9 cellular contexts compared by ENCODE assay signal in the genomic region with DNA sequence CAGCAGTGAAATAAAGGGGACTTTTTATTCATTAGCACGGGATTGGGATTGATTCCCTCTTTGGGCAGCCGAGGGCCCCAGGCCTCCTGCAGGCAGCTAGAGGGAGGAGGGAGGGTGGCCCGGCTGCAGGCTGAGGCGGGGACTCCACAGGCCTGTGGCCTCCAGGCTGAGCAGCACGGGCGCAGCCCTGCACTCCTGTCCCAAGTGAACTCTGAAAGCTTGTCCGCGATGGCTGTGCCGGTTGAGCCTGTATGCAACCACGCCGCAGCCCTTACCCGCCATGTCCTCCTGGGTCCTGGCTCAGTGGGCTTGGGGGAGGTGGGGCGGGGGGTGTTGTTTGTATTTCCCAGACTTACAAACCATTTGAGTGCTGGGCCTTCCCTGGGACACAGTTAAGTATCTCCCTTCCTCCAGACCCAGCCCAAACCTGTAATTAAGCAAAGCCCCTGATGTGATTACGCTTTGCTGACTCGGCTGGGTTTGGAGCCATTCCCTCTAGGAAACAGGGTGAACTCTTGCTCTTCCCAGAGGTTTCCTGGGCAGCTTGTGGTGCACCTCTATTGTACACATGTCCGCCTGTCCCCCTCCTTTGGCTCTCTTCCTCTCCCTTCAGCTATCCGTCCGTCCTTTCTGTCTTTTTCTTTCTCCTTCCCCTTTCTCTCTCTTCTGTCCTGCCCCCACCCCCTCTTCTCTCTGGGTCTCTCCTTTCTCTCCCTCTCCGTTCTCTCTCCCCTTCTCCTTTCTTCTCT. TPM values are rescaled to one million over a fixed set of nuclear protein-coding genes. Genes with fewer than 3 reads are reported as not detected.
DNase-seq lines count a peak whose midpoint lies in the region; ATAC-seq and TF ChIP-seq lines count a peak whose summit lies in the region.
"Had no signal": no experiment of that assay in that cellular context is flagged by ENCODE, and none has a peak within 500 bp of the region (broad histone marks: within the 10 kb centered on the region; RNA-seq: fewer than 3 reads in every experiment).

No MANE protein-coding gene starts in this region.

- TF ChIP-seq POLR2A in sigmoid colon (IDR thresholded peaks at IDR 0.05): no peak

- intact Hi-C loops in right cardiac atrium (cut with DNase I) (no loop called here), sigmoid colon (cut with DNase I) (no loop called here)

- DNase-seq in H7: peak; percentile 86
- peak; percentile 20 for DNase-seq in WERI-Rb-1
- peak in 2 of 3 donors; percentile 72 to 76 for DNase-seq in right cardiac atrium
- DNase-seq in sigmoid colon: no peak
- no peak for DNase-seq in T-cell
- no peak for DNase-seq in OCI-M1 (lab: John Stamatoyannopoulos, UW)
- DNase-seq in NCI-H510A treated with DMSO at 0.1 percent for 48 hours (lab: John Stamatoyannopoulos, UW): no peak
- no peak for DNase-seq in amniotic stem cell (lab: John Stamatoyannopoulos, UW)
- DNase-seq: NCI-H2171 had no signal

- CTCF ChIA-PET in T-cell (lab: Charles Lee): no interaction called here

- POLR2A ChIA-PET in T-cell (lab: Charles Lee): interaction anchor here in 1 of 2 donors (0.8 kb wide), 1 partner anchor 1320 kb away, joined by 12 read pairs; no protein-coding TSS in a partner anchor

- TF ChIP-seq EP300 in sigmoid colon (IDR thresholded peaks at IDR 0.05): no peak

- H3K4me1 ChIP-seq in right cardiac atrium (ENCODE audit: control insufficient read depth, insufficient read depth, low read length) (no peaks in the 10 kb centered on the region), sigmoid colon (peaks cover 0 to 41% (median 34%) of the 10 kb centered on the region in 4 donors)

- H3K27me3 Mint-ChIP-seq in T-cell: peaks cover 62 to 72% of the 10 kb centered on the region in 2 donors

- peaks cover 6 to 12% (median 10%) of the 10 kb centered on the region in 3 donors for H3K4me1 Mint-ChIP-seq in T-cell

- no peaks in the 10 kb centered on the region for H3K27me3 ChIP-seq in H7 (ENCODE audit: control insufficient read depth, insufficient read depth, low read length)
- peaks cover 73% of the 10 kb centered on the region for H3K27me3 ChIP-seq in WERI-Rb-1 (ENCODE audit: insufficient read depth, low read depth, severe bottlenecking)
- no peaks in the 10 kb centered on the region for H3K27me3 ChIP-seq in right cardiac atrium (ENCODE audit: control insufficient read depth, insufficient read depth)
- peaks cover 0 to 28% (median 12%) of the 10 kb centered on the region in 3 donors for H3K27me3 ChIP-seq in sigmoid colon

- 52% methylated on average over 19 of the region's 19 CpGs for WGBS in right cardiac atrium
- 43 to 59% methylated on average over 19 of the region's 19 CpGs for WGBS in sigmoid colon, 2 donors

- H3K27ac ChIP-seq in WERI-Rb-1: no peak overlapping the region
- peak overlapping the region; percentile 14 for H3K27ac ChIP-seq in right cardiac atrium (ENCODE audit: low read length)
- no peak overlapping the region for H3K27ac ChIP-seq in sigmoid colon

- H3K36me3 Mint-ChIP-seq in T-cell: no peaks in the 10 kb centered on the region

- H3K9me3 ChIP-seq in WERI-Rb-1 (ENCODE audit: severe bottlenecking): no peaks in the 10 kb centered on the region
- no peaks in the 10 kb centered on the region for H3K9me3 ChIP-seq in right cardiac atrium (ENCODE audit: control insufficient read depth, low read length)
- H3K9me3 ChIP-seq in sigmoid colon: no peaks in the 10 kb centered on the region

- H3K4me3 ChIP-seq in H7 (ENCODE audit: insufficient read depth, low read depth, low read length) (peak overlapping the region; percentile 50), WERI-Rb-1 (ENCODE audit: low read depth, low read length) (no peak overlapping the region), right cardiac atrium (ENCODE audit: low read length) (no peak overlapping the region), sigmoid colon (peak overlapping the region in 3 of 4 donors; percentile 45 to 55 (median 49))

- H3K4me3 Mint-ChIP-seq in T-cell: no peak overlapping the region

- TF ChIP-seq CTCF in WERI-Rb-1 (IDR thresholded peaks at IDR 0.05; ENCODE audit: low read depth, low read length) (no peak), sigmoid colon (IDR thresholded peaks at IDR 0.05) (no peak)

- ATAC-seq in right cardiac atrium (peak; percentile 31 to 44), T-cell (replicated peaks in 1 of 4) (no peak)

- no peaks in the 10 kb centered on the region for H3K9me3 Mint-ChIP-seq in T-cell

- H3K27ac Mint-ChIP-seq in T-cell: no peak overlapping the region

- H3K36me3 ChIP-seq in H7 (replicated peaks; ENCODE audit: control insufficient read depth, insufficient read depth, low read length): no peaks in the 10 kb centered on the region
- H3K36me3 ChIP-seq in WERI-Rb-1: no peaks in the 10 kb centered on the region
- H3K36me3 ChIP-seq in sigmoid colon: no peaks in the 10 kb centered on the region

RNA-seq across cellular contexts. Expression of a gene that starts 5.3 kb away (rescaled TPM):
- total RNA-seq in H7 (2014; rRNA removed; shearing (Covaris generic)): 37.3 and 41.4 TPM in 2 replicates
- total RNA-seq in right cardiac atrium (1 to 10 TPM; 2.8 to 4.8 (median 4.4) TPM), sigmoid colon (1 to 10 TPM; 2.1 to 6.4 (median 2.9) TPM), T-cell (under 1 TPM in 1 of 5 donors, not detected in 4; 0.25 TPM)
- polyA plus RNA-seq in right cardiac atrium (0.86 TPM), sigmoid colon (under 1 TPM; 0.23 to 0.76 (median 0.60) TPM)

Comparison
In these comparisons a context has a peak if more than half of its experiments do, and no peak if none do; other contexts are left out.
1. DNase-seq: peak in H7 (single experiment), WERI-Rb-1 (single experiment) and right cardiac atrium (2 of 3); none in sigmoid colon (single experiment), T-cell (0 of 34), OCI-M1 (single experiment), NCI-H510A treated with DMSO at 0.1 percent for 48 hours (single experiment) and amniotic stem cell (single experiment).
2. H3K4me3 ChIP-seq: peak in H7 (single experiment) and sigmoid colon (3 of 4); none in WERI-Rb-1 (single experiment) and right cardiac atrium (single experiment).
3. ATAC-seq: peak in right cardiac atrium (2 of 2); none in T-cell (0 of 4).